Comparison of ENCODE assay signal across 8 cellular contexts in the genomic region with DNA sequence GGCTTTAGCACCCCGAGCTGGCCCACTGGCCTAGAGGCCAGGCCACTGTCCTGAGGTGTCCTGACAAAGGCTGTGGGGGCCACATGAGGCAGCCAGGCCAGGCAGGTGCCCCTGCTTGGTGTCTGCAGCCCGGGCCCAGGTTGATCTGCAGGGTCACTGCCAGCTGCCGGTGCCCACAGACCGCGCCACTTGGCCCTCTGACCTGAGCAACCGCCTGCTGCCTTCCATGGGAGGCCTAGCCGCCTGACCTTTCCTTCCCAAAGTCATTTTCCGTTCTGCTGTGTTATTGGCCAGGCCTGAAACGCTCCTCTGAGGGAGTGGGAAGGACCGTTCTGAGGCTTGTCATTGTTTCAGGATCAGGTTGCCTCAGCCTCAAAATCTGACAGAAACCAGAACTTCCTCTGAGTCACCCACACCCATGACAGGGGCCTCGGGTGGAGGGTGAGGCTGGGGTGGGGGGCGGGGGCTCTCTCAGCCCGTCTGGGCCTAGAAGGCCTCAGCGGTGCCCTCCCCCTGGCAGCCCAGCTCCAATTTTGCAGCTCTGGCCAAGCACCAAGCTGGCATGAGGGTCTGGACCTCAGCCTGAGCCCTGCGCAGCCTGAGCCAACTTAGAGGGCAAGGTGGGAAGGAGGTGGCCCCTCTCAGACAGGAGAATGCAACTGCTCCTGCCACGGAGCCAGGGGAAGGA.
DNase-seq lines count a peak whose midpoint lies in the region; ATAC-seq and TF ChIP-seq lines count a peak whose summit lies in the region.

No MANE protein-coding gene starts in this region.

- H3K36me3 ChIP-seq in suprapubic skin = no peaks in the 10 kb centered on the region

- ATAC-seq in GM19043 (IDR thresholded peaks at IDR 0.05; ENCODE audit: low read depth, unreplicated experiment) (peak; percentile 80), HG03442 (IDR thresholded peaks at IDR 0.05; ENCODE audit: unreplicated experiment) (peak; percentile 89), natural killer cell (peak; percentile 34 to 88 (median 63)), GM18519 (IDR thresholded peaks at IDR 0.05; ENCODE audit: low FRiP score, unreplicated experiment) (no peak)

- in situ Hi-C loops in ACHN (cut with HindIII; ENCODE audit: low pct_ligation_motif_present, low pct_unique_long_range_greater_than_20kb, low sequenced_read_pairs) = no loop called here

- no peaks in the 10 kb centered on the region for H3K27me3 ChIP-seq in suprapubic skin

- intact Hi-C loops in natural killer cell (cut with micrococcal nuclease) = no loop called here

- peak overlapping the region; percentile 25 for H3K4me3 Mint-ChIP-seq in natural killer cell

- no peak for TF ChIP-seq POLR2A in suprapubic skin (IDR thresholded peaks at IDR 0.05)

- no peak overlapping the region for H3K4me3 ChIP-seq in suprapubic skin

- WGBS in suprapubic skin = 33% methylated on average over 3 of the region's 16 CpGs

- no peaks in the 10 kb centered on the region for H3K36me3 Mint-ChIP-seq in natural killer cell

- peak overlapping the region; percentile 78 for H3K27ac ChIP-seq in suprapubic skin

- H3K27me3 Mint-ChIP-seq in natural killer cell (ENCODE audit: low read depth in 2 of 2) = no peaks in the 10 kb centered on the region

- TF ChIP-seq CTCF in natural killer cell (IDR thresholded peaks at IDR 0.05) (no peak), suprapubic skin (IDR thresholded peaks at IDR 0.05) (no peak)

- H3K4me1 Mint-ChIP-seq in natural killer cell = peaks cover 0 to 14% of the 10 kb centered on the region in 2 donors

- DNase-seq in activated CD4-positive, alpha-beta T cell treated with anti-CD3 and anti-CD28 coated beads, Interleukin-2, amount 50 U/mL, for 1 hour = peak; percentile 33
- DNase-seq in effector CD4-positive, alpha-beta T cell = peak; percentile 10
- peak; percentile 19 for DNase-seq in natural killer cell
- peak in 1 of 2 donors; percentile 76 for DNase-seq in suprapubic skin (ENCODE audit: low spot score in 2 of 2)
- DNase-seq in ACHN = no peak

- no peak for TF ChIP-seq EP300 in suprapubic skin (IDR thresholded peaks at IDR 0.05)

- no peaks in the 10 kb centered on the region for H3K9me3 ChIP-seq in suprapubic skin

- peak overlapping the region in 1 of 2 donors; percentile 82 for H3K27ac Mint-ChIP-seq in natural killer cell

- H3K4me1 ChIP-seq in suprapubic skin = peaks cover 28% of the 10 kb centered on the region

- no peaks in the 10 kb centered on the region for H3K9me3 Mint-ChIP-seq in natural killer cell
